In genomic region chr15:52021128-52021671, GRCh38 we compare ENCODE assay signal across 8 cellular contexts.
DNase-seq lines count a peak whose midpoint lies in the region; ATAC-seq lines count a peak whose summit lies in the region.

No MANE protein-coding gene starts in this region.

- H3K27ac ChIP-seq in skin epidermis = peak overlapping the region in 20 of 21 experiments; percentile 39 to 98 (median 95)

- H3K4me3 ChIP-seq in adipocyte (ENCODE audit: low read length) (peak overlapping the region; percentile 92), skin epidermis (peak overlapping the region; percentile 51 to 79 (median 62))

- H3K9me3 ChIP-seq in adipocyte (ENCODE audit: control insufficient read depth, low read length) = no peaks in the 10 kb centered on the region

- H3K36me3 ChIP-seq in adipocyte (ENCODE audit: control insufficient read depth, insufficient read depth, low read length, severe bottlenecking) = peaks cover 4% of the 10 kb centered on the region

- H3K9ac ChIP-seq in adipocyte (ENCODE audit: low read length) = peak overlapping the region; percentile 99

- H3K4me1 ChIP-seq in adipocyte (ENCODE audit: control insufficient read depth, insufficient read depth, low read length) = peaks cover 25% of the 10 kb centered on the region

- no peaks in the 10 kb centered on the region for H3K27me3 ChIP-seq in adipocyte (replicated peaks; ENCODE audit: control insufficient read depth, insufficient read depth, low read length)

- ATAC-seq in HG03342 (IDR thresholded peaks at IDR 0.05; ENCODE audit: unreplicated experiment) (peak; percentile 31), HG03025 (IDR thresholded peaks at IDR 0.05; ENCODE audit: low FRiP score, unreplicated experiment) (no peak)

- peak; percentile 12 for DNase-seq in COLO668 (lab: John Stamatoyannopoulos, UW; ENCODE audit: unreplicated experiment)
- peak; percentile 69 for DNase-seq in SKM-1 treated with dmso at 0.1 percent for 144 hours (lab: John Stamatoyannopoulos, UW; ENCODE audit: unreplicated experiment)
- DNase-seq in adipocyte (ENCODE audit: low read depth) = peak; percentile 91
- peak; percentile 85 for DNase-seq in hepatic stellate cell (ENCODE audit: low spot score)
- no peak for DNase-seq in DMS153 (lab: John Stamatoyannopoulos, UW)
